12 cellular contexts compared by ENCODE assay signal in the genomic region with DNA sequence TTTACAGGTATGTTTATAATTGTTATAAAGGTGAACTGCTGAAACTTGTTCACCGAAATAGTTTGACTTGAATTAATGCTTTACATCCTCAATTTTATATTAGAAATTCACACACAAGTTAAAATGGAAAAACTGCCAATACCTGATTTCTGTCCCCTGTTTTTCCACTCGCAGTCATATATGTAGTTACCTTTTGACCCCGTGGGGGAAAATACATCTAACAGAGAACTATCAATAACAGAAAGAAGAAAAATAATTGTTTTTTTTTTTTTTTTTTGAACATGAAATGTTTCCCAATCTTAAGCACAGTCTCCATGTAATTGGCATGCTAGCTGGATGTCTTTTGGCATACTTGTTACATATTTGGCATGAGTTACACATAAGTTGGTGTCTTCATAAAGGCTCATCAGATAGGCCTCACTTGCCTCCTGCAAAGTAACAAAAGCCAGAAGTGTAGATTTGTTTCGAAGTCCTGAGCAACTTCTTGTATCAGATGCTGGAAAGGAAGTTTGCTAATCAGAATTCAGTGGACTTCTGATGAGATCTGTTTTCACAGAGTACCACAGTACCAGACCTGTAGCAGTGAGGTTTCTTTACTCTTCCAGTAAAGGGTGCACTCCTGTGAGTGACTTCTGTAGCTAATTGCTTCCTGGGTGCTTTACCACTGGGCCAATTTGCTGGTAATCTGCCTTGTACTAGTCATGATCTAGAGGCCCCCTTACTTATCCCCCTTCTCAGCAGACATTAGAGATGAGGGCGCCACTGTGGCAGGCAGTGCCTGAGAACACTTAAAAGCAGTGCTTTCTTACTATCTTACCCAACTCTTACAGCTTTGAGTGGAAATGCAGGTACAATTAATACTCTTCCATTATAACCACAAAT. TPM values are rescaled to one million over a fixed set of nuclear protein-coding genes. Genes with fewer than 3 reads are reported as not detected.
A peak's percentile ranks its signal among the peaks of the same experiment; 100 is the strongest.
DNase-seq lines count a peak whose midpoint lies in the region; ATAC-seq, FAIRE-seq and TF ChIP-seq lines count a peak whose summit lies in the region.
"Had no signal": no experiment of that assay in that cellular context is flagged by ENCODE, and none has a peak within 500 bp of the region (broad histone marks: within the 10 kb centered on the region; RNA-seq: fewer than 3 reads in every experiment).

No MANE protein-coding gene starts in this region.

- H3K27me3 ChIP-seq in CD4-positive, alpha-beta memory T cell (ENCODE audit: insufficient read depth, low read length), result no peaks in the 10 kb centered on the region
- no peaks in the 10 kb centered on the region for H3K27me3 ChIP-seq in suprapubic skin

- no peak for TF ChIP-seq CTCF in suprapubic skin (IDR thresholded peaks at IDR 0.05)

- H3K36me3 Mint-ChIP-seq in CD4-positive, alpha-beta memory T cell, result peaks cover 11 to 41% of the 10 kb centered on the region in 2 donors
- peaks cover 88% of the 10 kb centered on the region for H3K36me3 Mint-ChIP-seq in activated T-helper 17 cell treated with anti-CD3 and anti-CD28 coated beads, Interleukin-2, amount 50 U/mL, for 72 hours (ENCODE audit: low read depth)

- H3K4me1 Mint-ChIP-seq in CD4-positive, alpha-beta memory T cell, result peaks cover 6 to 32% (median 22%) of the 10 kb centered on the region in 4 donors
- H3K4me1 Mint-ChIP-seq in activated T-helper 17 cell treated with anti-CD3 and anti-CD28 coated beads, Interleukin-2, amount 50 U/mL, for 72 hours, result no peaks in the 10 kb centered on the region

- no peak for DNase-seq in CD4-positive, alpha-beta memory T cell
- DNase-seq in GM12891 (ENCODE audit: insufficient read length, low spot score) (no peak), mesenteric fat pad (ENCODE audit: low spot score) (peak; percentile 51), suprapubic skin (ENCODE audit: low spot score in 2 of 2) (no peak), T1000 (lab: John Stamatoyannopoulos, UW) (no peak)
- DNase-seq: caudate nucleus, NCI-H1105, NCI-H510A, substantia nigra had no signal

- no peaks in the 10 kb centered on the region for H3K9me3 Mint-ChIP-seq in CD4-positive, alpha-beta memory T cell
- H3K9me3 Mint-ChIP-seq in activated T-helper 17 cell treated with anti-CD3 and anti-CD28 coated beads, Interleukin-2, amount 50 U/mL, for 72 hours, result no peaks in the 10 kb centered on the region

- TF ChIP-seq EP300 in suprapubic skin (IDR thresholded peaks at IDR 0.05), result no peak

- H3K27me3 Mint-ChIP-seq in CD4-positive, alpha-beta memory T cell, result no peaks in the 10 kb centered on the region
- H3K27me3 Mint-ChIP-seq in activated T-helper 17 cell treated with anti-CD3 and anti-CD28 coated beads, Interleukin-2, amount 50 U/mL, for 72 hours, result no peaks in the 10 kb centered on the region

- POLR2A ChIA-PET in CD4-positive, alpha-beta memory T cell (lab: Charles Lee; ENCODE audit: partially characterized antibody), result interaction anchor here (1.2 kb wide), 1 partner anchor 34 kb away, joined by 4 read pairs; no protein-coding TSS in a partner anchor

- peak overlapping the region in 6 of 7 donors; percentile 4 to 73 (median 56) for H3K27ac Mint-ChIP-seq in CD4-positive, alpha-beta memory T cell
- peak overlapping the region; percentile 38 for H3K27ac Mint-ChIP-seq in activated T-helper 17 cell treated with anti-CD3 and anti-CD28 coated beads, Interleukin-2, amount 50 U/mL, for 72 hours

- no peak overlapping the region for H3K4me3 Mint-ChIP-seq in CD4-positive, alpha-beta memory T cell
- no peak overlapping the region for H3K4me3 Mint-ChIP-seq in activated T-helper 17 cell treated with anti-CD3 and anti-CD28 coated beads, Interleukin-2, amount 50 U/mL, for 72 hours

- no peak overlapping the region for H3K27ac ChIP-seq in CD4-positive, alpha-beta memory T cell (ENCODE audit: low read depth, low read length)
- no peak overlapping the region for H3K27ac ChIP-seq in suprapubic skin

- peaks cover 24% of the 10 kb centered on the region for H3K4me1 ChIP-seq in CD4-positive, alpha-beta memory T cell (ENCODE audit: insufficient read depth, low read length)
- peaks cover 9% of the 10 kb centered on the region for H3K4me1 ChIP-seq in suprapubic skin

- H3K4me3 ChIP-seq in CD4-positive, alpha-beta memory T cell (ENCODE audit: low read length in 2 of 2), result no peak overlapping the region
- no peak overlapping the region for H3K4me3 ChIP-seq in suprapubic skin

- no peaks in the 10 kb centered on the region for H3K9me3 ChIP-seq in CD4-positive, alpha-beta memory T cell (ENCODE audit: control insufficient read depth in 1 of 2, low read length in 2 of 2)
- no peaks in the 10 kb centered on the region for H3K9me3 ChIP-seq in suprapubic skin

- CTCF ChIA-PET in CD4-positive, alpha-beta memory T cell (lab: Charles Lee; ENCODE audit: partially characterized antibody), result interaction anchor here (0.7 to 1.6 kb wide), 2 partner anchors 8 to 22 kb away, joined by 3 to 8 read pairs; no protein-coding TSS in a partner anchor

- ATAC-seq in activated T-helper 17 cell treated with anti-CD3 and anti-CD28 coated beads, Interleukin-2, amount 50 U/mL, for 72 hours (replicated peaks), result peak; percentile 67
- ATAC-seq in HG03571 (IDR thresholded peaks at IDR 0.05; ENCODE audit: unreplicated experiment), result no peak
- ATAC-seq: Panc1 had no signal

- FAIRE-seq in GM12891 (lab: Jason Lieb, UNC), result peak; percentile 56

- intact Hi-C loops in CD4-positive, alpha-beta memory T cell (cut with micrococcal nuclease), result loop anchor here (5.0 kb wide), 1 partner anchor 35 kb away; no protein-coding TSS in a partner anchor

- 70% methylated on average over 5 of the region's 5 CpGs for WGBS in suprapubic skin

- TF ChIP-seq POLR2A in GM12891 (IDR thresholded peaks at IDR 0.05; ENCODE audit: low read depth, low read length) (no peak), suprapubic skin (IDR thresholded peaks at IDR 0.05) (no peak)

- H3K36me3 ChIP-seq in CD4-positive, alpha-beta memory T cell (ENCODE audit: insufficient read depth, low read length), result peaks cover 19% of the 10 kb centered on the region
- peaks cover 14% of the 10 kb centered on the region for H3K36me3 ChIP-seq in suprapubic skin

TF ChIP-seq in GM12891, 5 proteins besides CTCF, POLR2A, EP300 and RAD21:
- TF ChIP-seq POLR2AphosphoS5 (IDR thresholded peaks at IDR 0.05; ENCODE audit: low read depth, low read length), result no peak
- TF ChIP-seq POU2F2 (IDR thresholded peaks at IDR 0.05; ENCODE audit: low read depth, low read length), result no peak
- no peak for TF ChIP-seq TAF1 (IDR thresholded peaks at IDR 0.05; ENCODE audit: low read depth, low read length)
- no peak for TF ChIP-seq SPI1 (IDR thresholded peaks at IDR 0.05; ENCODE audit: low read depth, low read length)
- no peak for TF ChIP-seq PAX5 (IDR thresholded peaks at IDR 0.05; ENCODE audit: insufficient read depth, low read length, severe bottlenecking)

RNA-seq across cellular contexts. Expression of a gene that starts 36.2 kb away (rescaled TPM):
- total RNA-seq in CD4-positive, alpha-beta memory T cell, result 1 to 10 TPM; 1.6 to 3.6 TPM
- polyA plus RNA-seq in CD4-positive, alpha-beta memory T cell, result 1 to 10 TPM; 2.7 to 5.5 TPM
- 29.4 TPM for polyA plus RNA-seq in GM12891 (2012; ENCODE audit: low read depth, missing spikeins)
- 1 to 10 TPM in 1 of 2 donors, under 1 TPM in 1; 0.89 to 2.7 TPM for total RNA-seq in activated T-helper 17 cell treated with anti-CD3 and anti-CD28 coated beads, Interleukin-2, amount 50 U/mL, for 72 hours
- 33.0 TPM for total RNA-seq in mesenteric fat pad
- total RNA-seq in suprapubic skin, result 10 to 100 TPM; 21.8 to 40.6 (median 30.1) TPM

RNA-seq across cellular contexts. Expression of a gene that starts 50.8 kb away (rescaled TPM):
- 100 to 1,000 TPM; 160 to 169 TPM for total RNA-seq in CD4-positive, alpha-beta memory T cell
- polyA plus RNA-seq in CD4-positive, alpha-beta memory T cell, result 100 to 1,000 TPM; 341 to 411 TPM
- polyA plus RNA-seq in GM12891 (2012; ENCODE audit: low read depth, missing spikeins), result 155 TPM
- 100 to 1,000 TPM; 200 to 270 TPM for total RNA-seq in activated T-helper 17 cell treated with anti-CD3 and anti-CD28 coated beads, Interleukin-2, amount 50 U/mL, for 72 hours
- 111 TPM for total RNA-seq in mesenteric fat pad
- 10 to 100 TPM; 56.6 to 70.2 (median 58.0) TPM for total RNA-seq in suprapubic skin
